In the genomic region with DNA sequence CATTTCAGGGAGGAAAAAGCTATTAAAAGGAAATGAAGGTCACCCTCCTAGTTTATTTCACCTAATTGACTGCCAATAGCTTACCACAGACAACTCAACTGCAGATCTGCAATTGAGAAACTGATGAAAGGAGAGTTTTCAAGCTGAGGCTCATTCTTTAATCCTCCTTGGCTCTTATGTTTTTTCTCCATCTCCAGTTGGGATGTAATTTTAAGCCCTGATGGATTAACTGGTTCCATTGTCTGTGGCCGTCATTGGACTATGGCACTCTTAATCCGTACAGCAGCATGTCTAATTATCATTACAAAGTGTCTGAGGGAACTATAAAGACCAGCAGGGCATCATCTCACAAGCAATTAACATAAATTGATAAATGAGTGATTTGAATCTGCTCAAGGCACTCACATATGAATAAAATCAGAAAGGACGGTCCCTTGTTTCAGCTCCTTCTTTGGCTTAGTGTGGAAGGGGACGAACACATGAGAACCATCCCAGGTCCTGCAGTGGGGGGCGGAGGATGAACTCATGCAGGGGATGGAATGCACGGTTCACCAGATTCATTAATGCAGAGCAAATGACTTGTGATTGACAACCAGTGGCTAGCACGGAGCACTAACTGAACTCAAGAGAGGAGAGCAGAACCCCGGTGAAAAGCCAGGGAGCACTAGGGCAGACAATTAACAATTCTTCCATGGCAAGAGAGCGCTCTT, we compare ENCODE assay signal across 15 cellular contexts.
"Had no signal": no experiment of that assay in that cellular context is flagged by ENCODE, and none has a peak within 500 bp of the region (broad histone marks: within the 10 kb centered on the region; RNA-seq: fewer than 3 reads in every experiment).

No MANE protein-coding gene starts in this region.

- H3K4me3 Mint-ChIP-seq: activated naive CD4-positive, alpha-beta T cell treated with anti-CD3 and anti-CD28 coated beads, Interleukin-2, amount 50 U/mL, for 24 hours; central memory CD8-positive, alpha-beta T cell had no signal

- H3K27ac Mint-ChIP-seq: activated naive CD4-positive, alpha-beta T cell treated with anti-CD3 and anti-CD28 coated beads, Interleukin-2, amount 50 U/mL, for 24 hours; activated T-helper 2 cell treated with anti-CD3 and anti-CD28 coated beads, Interferon-gamma antibody, Interleukin-2, Interleukin-4, amounts not matched to agents 10 μg/mL and 5 μg/mL and 100 μg/mL, durations not matched to agents 14 hours and 24 hours and 36 hours had no signal

- H3K27me3 ChIP-seq: suprapubic skin, upper lobe of right lung had no signal

- H3K4me1 ChIP-seq: upper lobe of right lung had no signal

- H3K4me1 Mint-ChIP-seq: central memory CD8-positive, alpha-beta T cell had no signal

- H3K9me3 Mint-ChIP-seq: activated naive CD4-positive, alpha-beta T cell treated with anti-CD3 and anti-CD28 coated beads, Interleukin-2, amount 50 U/mL, for 24 hours; activated T-helper 2 cell treated with anti-CD3 and anti-CD28 coated beads, Interferon-gamma antibody, Interleukin-2, Interleukin-4, amounts not matched to agents 10 μg/mL and 5 μg/mL and 100 μg/mL, durations not matched to agents 14 hours and 24 hours and 36 hours; central memory CD8-positive, alpha-beta T cell had no signal

- H3K27me3 Mint-ChIP-seq: activated naive CD4-positive, alpha-beta T cell treated with anti-CD3 and anti-CD28 coated beads, Interleukin-2, amount 50 U/mL, for 24 hours; central memory CD8-positive, alpha-beta T cell had no signal

- DNase-seq: activated CD4-positive, alpha-beta T cell treated with anti-CD3 and anti-CD28 coated beads for 4 hours; cortex of kidney; erythroblast; hippocampal formation; lower lobe of right lung; midbrain; stimulated activated CD4-positive, alpha-beta T cell treated with anti-CD3 and anti-CD28 coated beads, Interleukin-12 subunit alpha, Interleukin-12 subunit beta, amount 100 ng/mL, for 4 hours; stimulated activated naive CD4-positive, alpha-beta T cell treated with Interleukin-2 at 50 U/mL for 16 hours; T-helper 9 cell; upper lobe of right lung had no signal

- H3K36me3 Mint-ChIP-seq: activated naive CD4-positive, alpha-beta T cell treated with anti-CD3 and anti-CD28 coated beads, Interleukin-2, amount 50 U/mL, for 24 hours had no signal

- H3K27ac ChIP-seq: lower lobe of right lung, suprapubic skin, upper lobe of right lung, VCaP had no signal

- H3K36me3 ChIP-seq: upper lobe of right lung had no signal

- ATAC-seq: lower lobe of right lung, upper lobe of right lung had no signal

- H3K4me3 ChIP-seq: lower lobe of right lung, suprapubic skin, upper lobe of right lung had no signal

- H3K9me3 ChIP-seq: lower lobe of right lung, suprapubic skin, upper lobe of right lung had no signal
